ENCODE assay signal across 8 cellular contexts in genomic region chr15:63049747-63050439, GRCh38. TPM values are rescaled to one million over a fixed set of nuclear protein-coding genes. Genes with fewer than 3 reads are reported as not detected.
DNase-seq lines count a peak whose midpoint lies in the region; ATAC-seq and TF ChIP-seq lines count a peak whose summit lies in the region.

No MANE protein-coding gene starts in this region.

- H3K27me3 ChIP-seq in cardiac muscle cell: no peaks in the 10 kb centered on the region
- H3K27me3 ChIP-seq in mammary epithelial cell (ENCODE audit: insufficient read depth, low read length): no peaks in the 10 kb centered on the region
- no peaks in the 10 kb centered on the region for H3K27me3 ChIP-seq in uterus

- peaks cover 59% of the 10 kb centered on the region for H3K36me3 ChIP-seq in cardiac muscle cell
- H3K36me3 ChIP-seq in mammary epithelial cell (ENCODE audit: insufficient read depth, low read length): peaks cover 4% of the 10 kb centered on the region
- H3K36me3 ChIP-seq in mesodermal cell (ENCODE audit: control insufficient read depth, insufficient read depth, low read length): peaks cover 80% of the 10 kb centered on the region
- no peaks in the 10 kb centered on the region for H3K36me3 ChIP-seq in uterus

- no TSS peak for BruUV-seq in mammary epithelial cell (replicated peaks; lab: Mats Ljungman, UMichigan)

- in situ Hi-C loops in mammary epithelial cell (cut with MboI; ENCODE audit: low sequenced_read_pairs in 2 of 2): loop anchor here (10.0 to 25.0 kb wide), 2 partner anchors 195 to 213 kb away; no protein-coding TSS in a partner anchor

- H3K4me2 ChIP-seq in mammary epithelial cell (ENCODE audit: insufficient read depth, low read depth, low read length): peak overlapping the region; percentile 99

- intact Hi-C loops in Right ventricle myocardium inferior (cut with DNase I): no loop called here
- intact Hi-C loops in mammary epithelial cell (cut with micrococcal nuclease): loop anchor here (1.0 to 10.0 kb wide), 7 partner anchors 107 to 445 kb away; partner anchors contain the start of genes APH1B and RPS27L
- intact Hi-C loops in uterus (cut with DNase I; ENCODE audit: low total_unique reads): loop anchor here (5.0 kb wide), 1 partner anchor 42 kb away; no protein-coding TSS in a partner anchor

- DNase-seq in cardiac muscle cell (ENCODE audit: low read depth in 1 of 2, low spot score in 1 of 2) (peak in 1 of 2 donors; percentile 38), Right ventricle myocardium inferior (ENCODE audit: missing footprints) (no peak), mammary epithelial cell (no peak), uterus (no peak)

- WGBS in mammary epithelial cell (ENCODE audit: low coverage, missing lambda C conversion rate): 76% methylated on average over 8 of the region's 8 CpGs
- WGBS in mesodermal cell (ENCODE audit: insufficient coverage in 2 of 2), 2 experiments: 87 to 94% methylated on average over 4 to 6 of the region's 8 CpGs

- H3K79me2 ChIP-seq in mammary epithelial cell (ENCODE audit: insufficient read depth, low read length): peaks cover 91% of the 10 kb centered on the region

- TF ChIP-seq POLR2A in uterus (IDR thresholded peaks at IDR 0.05): no peak

- no peak overlapping the region for H2AFZ ChIP-seq in mammary epithelial cell (ENCODE audit: low read depth, low read length)

- TF ChIP-seq CTCF in cardiac muscle cell (IDR thresholded peaks at IDR 0.05; ENCODE audit: low read depth, low read length) (no peak), mammary epithelial cell (conservative IDR thresholded peaks at IDR 0.05 in 1 of 2, IDR thresholded peaks at IDR 0.05 in 1 of 2; ENCODE audit: extremely low read depth in 1 of 2, insufficient read depth in 1 of 2, low read depth in 1 of 2, low read length in 2 of 2) (no peak), uterus (IDR thresholded peaks at IDR 0.05) (no peak)

- H4K20me1 ChIP-seq in mammary epithelial cell (ENCODE audit: insufficient read depth, low read length): no peaks in the 10 kb centered on the region

- no peaks in the 10 kb centered on the region for H3K9me3 ChIP-seq in cardiac muscle cell (ENCODE audit: low read depth)
- H3K9me3 ChIP-seq in mammary epithelial cell (replicated peaks; ENCODE audit: insufficient read depth, low read length): no peaks in the 10 kb centered on the region
- no peaks in the 10 kb centered on the region for H3K9me3 ChIP-seq in mesodermal cell (ENCODE audit: control insufficient read depth, low read length)
- no peaks in the 10 kb centered on the region for H3K9me3 ChIP-seq in uterus

- dilution Hi-C loops in mammary epithelial cell (cut with HindIII; ENCODE audit: low sequenced_read_pairs): no loop called here

- H3K27ac ChIP-seq in cardiac muscle cell: peak overlapping the region; percentile 100
- H3K27ac ChIP-seq in mammary epithelial cell (ENCODE audit: insufficient read depth, low read depth, low read length): peak overlapping the region; percentile 41
- H3K27ac ChIP-seq in mesodermal cell (ENCODE audit: low read depth, low read length, severe bottlenecking): peak overlapping the region; percentile 96
- H3K27ac ChIP-seq in uterus: peak overlapping the region; percentile 97 to 98

- CTCF ChIA-PET in mammary epithelial cell (lab: Charles Lee; ENCODE audit: low non-redundant PET): no interaction called here

- H3K4me1 ChIP-seq in cardiac muscle cell (ENCODE audit: low read depth): peaks cover 81% of the 10 kb centered on the region
- peaks cover 56% of the 10 kb centered on the region for H3K4me1 ChIP-seq in mammary epithelial cell (ENCODE audit: insufficient read depth, low read length)
- peaks cover 56% of the 10 kb centered on the region for H3K4me1 ChIP-seq in mesodermal cell (ENCODE audit: control insufficient read depth, insufficient read depth, low read length, poor library complexity, severe bottlenecking)
- peaks cover 0 to 29% of the 10 kb centered on the region in 2 donors for H3K4me1 ChIP-seq in uterus

- H3K9ac ChIP-seq in mammary epithelial cell (ENCODE audit: insufficient read depth, low read length): peak overlapping the region; percentile 22

- H3K4me3 ChIP-seq in cardiac muscle cell (peak overlapping the region; percentile 96), mammary epithelial cell (replicated peaks in 1 of 3; ENCODE audit: insufficient read depth in 1 of 3, low read depth in 2 of 3, low read length in 3 of 3) (peak overlapping the region; percentile 58 to 65 (median 59)), mesodermal cell (ENCODE audit: extremely low read depth, insufficient read depth, low read length, poor library complexity, severe bottlenecking) (peak overlapping the region; percentile 78), uterus (peak overlapping the region; percentile 77 to 89)

- no peak for ATAC-seq in Right ventricle myocardium inferior
- no peak for ATAC-seq in HG03159 (IDR thresholded peaks at IDR 0.05; ENCODE audit: unreplicated experiment)
- ATAC-seq in HG02973 (IDR thresholded peaks at IDR 0.05; ENCODE audit: unreplicated experiment): no peak
- ATAC-seq in HG02623 (IDR thresholded peaks at IDR 0.05; ENCODE audit: unreplicated experiment): no peak

RNA-seq across cellular contexts. Expression of gene TPM1, which starts 7.3 kb away (rescaled TPM):
- total RNA-seq in cardiac muscle cell (6,553 and 8,453 TPM in 2 replicates), Right ventricle myocardium inferior (13,805 TPM), mammary epithelial cell (1,000 to 10,000 TPM in 1 of 2 donors, 100 to 1,000 TPM in 1; 463 to 1,538 TPM), uterus (1,000 to 10,000 TPM in 2 of 4 donors, 100 to 1,000 TPM in 2; 622 to 1,998 (median 1,003) TPM)
- polyA plus RNA-seq in cardiac muscle cell (7,519 and 10,138 TPM in 2 replicates), mammary epithelial cell (241 TPM)
- 182 TPM for polyA minus RNA-seq in mammary epithelial cell
- 1,311 TPM for polyA plus RNA-seq in mesodermal cell (2013, experiment 1 of 2)
- 1,352 TPM for polyA plus RNA-seq in mesodermal cell (2013, experiment 2 of 2)

Comparison
In these comparisons a context has a peak if more than half of its experiments do, and no peak if none do; other contexts are left out.
1. H3K27ac ChIP-seq: peak in every context shown above with its lines; median percentile 100 in cardiac muscle cell; 98 in uterus; 96 in mesodermal cell; 41 in mammary epithelial cell.